In genomic region chr3:11655188-11655928, GRCh38 we compare ENCODE assay signal across 10 cellular contexts. TPM values are rescaled to one million over a fixed set of nuclear protein-coding genes. Genes with fewer than 3 reads are reported as not detected.
DNase-seq lines count a peak whose midpoint lies in the region; ATAC-seq, FAIRE-seq and TF ChIP-seq lines count a peak whose summit lies in the region.
"Had no signal": no experiment of that assay in that cellular context is flagged by ENCODE, and none has a peak within 500 bp of the region (broad histone marks: within the 10 kb centered on the region; RNA-seq: fewer than 3 reads in every experiment).

No MANE protein-coding gene starts in this region.

- H3K27me3 Mint-ChIP-seq in T-cell = no peaks in the 10 kb centered on the region

- H3K4me1 ChIP-seq in iPS-20b (ENCODE audit: insufficient read depth, low read length) = peaks cover 13% of the 10 kb centered on the region; the same call in 1 of the 2 replicates

- H3K4me1 Mint-ChIP-seq in T-cell = peaks cover 3 to 10% (median 9%) of the 10 kb centered on the region in 3 donors

- TF ChIP-seq POLR2A in GM12891 (IDR thresholded peaks at IDR 0.05; ENCODE audit: low read depth, low read length) = no peak

- H3K9me3 Mint-ChIP-seq in T-cell = no peaks in the 10 kb centered on the region

- H3K36me3 ChIP-seq in BJ (ENCODE audit: control insufficient read depth, insufficient read depth, low read length) = no peaks in the 10 kb centered on the region
- no peaks in the 10 kb centered on the region for H3K36me3 ChIP-seq in iPS-20b (ENCODE audit: insufficient read depth, low read depth, low read length)

- H3K27ac ChIP-seq in iPS-20b (ENCODE audit: low read length) = no peak overlapping the region

- TF ChIP-seq CTCF in BJ (IDR thresholded peaks at IDR 0.05; ENCODE audit: insufficient read depth, low read depth, low read length) (peak; percentile 42), GM12873 (IDR thresholded peaks at IDR 0.05; ENCODE audit: insufficient read depth, low read depth, low read length, missing control alignments) (peak; percentile 40)

- H3K27ac Mint-ChIP-seq in T-cell = peak overlapping the region in 1 of 2 donors; percentile 39

- peak; percentile 30 to 89 (median 42) for ATAC-seq in T-cell (replicated peaks in 1 of 4)

- H3K4me3 ChIP-seq in BJ (ENCODE audit: low read depth, low read length) = no peak overlapping the region
- H3K4me3 ChIP-seq in iPS-20b (ENCODE audit: low read length) = no peak overlapping the region

- DNase-seq in BJ (ENCODE audit: low read depth) = no peak
- DNase-seq in T-cell = peak in 19 of 34 experiments; percentile 6 to 50 (median 14)
- no peak for DNase-seq in stimulated activated naive CD4-positive, alpha-beta T cell treated with Interleukin-2 at 50 U/mL for 16 hours (lab: John Stamatoyannopoulos, UW)
- DNase-seq in GM12891 (ENCODE audit: insufficient read length, low spot score) = no peak
- no peak for DNase-seq in SKM-1 (lab: John Stamatoyannopoulos, UW; ENCODE audit: unreplicated experiment)
- no peak for DNase-seq in GOT3 (lab: John Stamatoyannopoulos, UW)
- DNase-seq: activated CD4-positive, CD25-positive, alpha-beta regulatory T cell treated with anti-CD3 and anti-CD28 coated beads, Interleukin-2, amount 50 U/mL, for 72 hours; stimulated activated CD4-positive, alpha-beta T cell treated with anti-CD3 and anti-CD28 coated beads, Interleukin-2, amount 100 ng/mL, for 48 hours had no signal

- H3K36me3 Mint-ChIP-seq in T-cell = no peaks in the 10 kb centered on the region

- H3K4me3 Mint-ChIP-seq in T-cell = no peak overlapping the region

- POLR2A ChIA-PET in BJ (lab: Charles Lee) = no interaction called here
- POLR2A ChIA-PET in T-cell (lab: Charles Lee) = interaction anchor here in 1 of 2 donors (0.6 kb wide), 1 partner anchor 17 kb away, joined by 5 read pairs; no protein-coding TSS in a partner anchor

- H3K9me3 ChIP-seq in iPS-20b (ENCODE audit: insufficient read depth, low read depth, low read length) = no peaks in the 10 kb centered on the region

- CTCF ChIA-PET in BJ (lab: Yijun Ruan, JAX) = interaction anchor here (0.6 to 1.7 kb wide), 6 partner anchors 10 to 362 kb away, joined by 3 to 4 read pairs (median 3); no protein-coding TSS in a partner anchor
- CTCF ChIA-PET in T-cell (lab: Charles Lee) = no interaction called here

- H3K9ac ChIP-seq in iPS-20b (ENCODE audit: low read depth, low read length) = peak overlapping the region; percentile 30; the same call in 1 of the 2 replicates

- H3K27me3 ChIP-seq in BJ (ENCODE audit: control insufficient read depth, insufficient read depth, low read length) (no peaks in the 10 kb centered on the region), iPS-20b (ENCODE audit: insufficient read depth, low read length) (no peaks in the 10 kb centered on the region)

- no peak for FAIRE-seq in GM12891 (lab: Jason Lieb, UNC)

TF ChIP-seq in GM12891, 5 proteins besides CTCF, POLR2A, EP300 and RAD21:
- TF ChIP-seq PAX5 (IDR thresholded peaks at IDR 0.05; ENCODE audit: insufficient read depth, low read length, severe bottlenecking) (no peak), POLR2AphosphoS5 (IDR thresholded peaks at IDR 0.05; ENCODE audit: low read depth, low read length) (no peak), SPI1 (IDR thresholded peaks at IDR 0.05; ENCODE audit: low read depth, low read length) (no peak), POU2F2 (IDR thresholded peaks at IDR 0.05; ENCODE audit: low read depth, low read length) (no peak), TAF1 (IDR thresholded peaks at IDR 0.05; ENCODE audit: low read depth, low read length) (no peak)
TF ChIP-seq in GM12891: peak in this region for 0.

RNA-seq across cellular contexts. Expression of gene VGLL4, which starts 11.6 kb away (rescaled TPM):
- polyA plus RNA-seq in BJ (2011; rRNA removed) = 29.2 and 31.3 TPM in 2 replicates
- polyA minus RNA-seq in BJ (2011; rRNA and poly(A)+ RNA removed) = 29.1 and 30.4 TPM in 2 replicates
- 10 to 100 TPM; 24.7 to 33.4 (median 28.4) TPM for total RNA-seq in T-cell
- polyA plus RNA-seq in GM12891 (2012; ENCODE audit: low read depth, missing spikeins) = 28.1 TPM

Comparison
In these comparisons a context has a peak if more than half of its experiments do, and no peak if none do; other contexts are left out.
1. DNase-seq: peak in T-cell (19 of 34); none in BJ (single experiment), stimulated activated naive CD4-positive, alpha-beta T cell treated with Interleukin-2 at 50 U/mL for 16 hours (single experiment), GM12891 (single experiment), SKM-1 (single experiment) and GOT3 (single experiment).